Comparison of ENCODE assay signal across 6 cellular contexts in genomic region chr18:31892936-31893335, GRCh38.
"Had no signal": no experiment of that assay in that cellular context is flagged by ENCODE, and none has a peak within 500 bp of the region (broad histone marks: within the 10 kb centered on the region; RNA-seq: fewer than 3 reads in every experiment).

No MANE protein-coding gene starts in this region.

- ATAC-seq: GM23338, HepG2 had no signal

- H3K9me3 Mint-ChIP-seq: GM23338, H9 had no signal

- H3K27me3 Mint-ChIP-seq: IgD-negative memory B cell had no signal

- H3K4me1 Mint-ChIP-seq: GM23338, H9 had no signal

- H3K4me3 Mint-ChIP-seq: GM23338, H9, IgD-negative memory B cell had no signal

- H3K27ac Mint-ChIP-seq: GM23338, H9, IgD-negative memory B cell had no signal

- DNase-seq: H9, HCEC 1CT, KBM-7 had no signal
